Comparison of ENCODE assay signal across 23 cellular contexts in the genomic region with DNA sequence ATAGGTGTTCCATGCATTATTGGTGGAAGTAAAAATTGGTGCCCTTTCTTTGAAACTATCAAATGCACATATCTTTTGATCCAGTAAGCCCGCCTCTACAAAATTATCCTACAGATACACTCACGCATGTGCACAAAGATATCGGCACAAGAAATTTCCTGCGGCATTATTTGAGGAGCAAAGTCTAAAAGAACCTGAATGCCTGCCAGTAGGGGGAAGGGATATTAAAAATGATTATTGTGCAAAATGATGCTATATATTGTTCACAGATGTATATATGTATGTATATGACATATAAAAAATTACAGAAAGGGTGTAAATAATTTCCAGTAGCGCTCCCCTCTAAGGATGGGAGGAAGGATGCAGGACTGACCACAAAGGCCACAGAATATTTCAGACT. TPM values are rescaled to one million over a fixed set of nuclear protein-coding genes. Genes with fewer than 3 reads are reported as not detected.
DNase-seq lines count a peak whose midpoint lies in the region; ATAC-seq lines count a peak whose summit lies in the region.
"Had no signal": no experiment of that assay in that cellular context is flagged by ENCODE, and none has a peak within 500 bp of the region (broad histone marks: within the 10 kb centered on the region; RNA-seq: fewer than 3 reads in every experiment).

No MANE protein-coding gene starts in this region.

- H3K4me1 ChIP-seq in neuronal stem cell (ENCODE audit: control insufficient read depth in 2 of 2, insufficient read depth in 1 of 2, low read depth in 1 of 2, low read length in 2 of 2), result peaks cover 5 to 6% of the 10 kb centered on the region in 2 donors

- no peak overlapping the region for H2BK5ac ChIP-seq in neuronal stem cell (ENCODE audit: low read length)

- no peak overlapping the region for H2AFZ ChIP-seq in neuronal stem cell (ENCODE audit: low read length)

- no peak overlapping the region for H3K18ac ChIP-seq in neuronal stem cell (ENCODE audit: low read length)

- H3K14ac ChIP-seq in neuronal stem cell (ENCODE audit: low read length), result no peak overlapping the region

- no peak for ATAC-seq in activated CD8-positive, alpha-beta memory T cell treated with anti-CD3 and anti-CD28 coated beads, Interleukin-2, amount 10 ng/mL, durations not matched to agents 7 days and 5 days
- no peak for ATAC-seq in HG02571 (IDR thresholded peaks at IDR 0.05; ENCODE audit: unreplicated experiment)
- ATAC-seq: activated CD4-positive, CD25-positive, alpha-beta regulatory T cell treated with anti-CD3 and anti-CD28 coated beads, Interleukin-2, amount 50 U/mL, for 24 hours; CD8-positive, alpha-beta T cell; gastroesophageal sphincter; lower lobe of right lung; psoas muscle had no signal

- H3K9ac ChIP-seq in SK-N-MC (ENCODE audit: insufficient read length) (peak overlapping the region; percentile 60), neuronal stem cell (ENCODE audit: low read depth, low read length, poor library complexity) (no peak overlapping the region)

- DNase-seq in activated CD8-positive, alpha-beta memory T cell treated with anti-CD3 and anti-CD28 coated beads, Interleukin-2, amount 10 ng/mL, durations not matched to agents 7 days and 5 days, result no peak
- no peak for DNase-seq in activated CD8-positive, alpha-beta memory T cell treated with anti-CD3 and anti-CD28 coated beads for 24 hours
- DNase-seq in SK-N-MC (ENCODE audit: low read depth, low spot score), result peak; percentile 91
- no peak for DNase-seq in immature natural killer cell
- DNase-seq in neuronal stem cell (ENCODE audit: low spot score), result no peak
- DNase-seq in NOMO-1 treated with DMSO at 0.1 percent for 48 hours (lab: John Stamatoyannopoulos, UW; ENCODE audit: unreplicated experiment), result no peak
- DNase-seq: activated CD8-positive, alpha-beta memory T cell treated with anti-CD3 and anti-CD28 coated beads, Interleukin-2, amount 50 U/mL, for 48 hours; activated gamma-delta T cell treated with Interleukin-2 at 50 U/mL for 16 hours; CD8-positive, alpha-beta T cell; cortex of kidney; DND-41; H9; lower lobe of right lung; NCI-H1694 treated with DMSO at 0.1 percent for 48 hours; NCI-H345; NK-92 treated with Interleukin-12 subunit alpha and Interleukin-12 subunit beta, amount 100 ng/mL, for 24 hours; psoas muscle had no signal

- H4K91ac ChIP-seq in neuronal stem cell (ENCODE audit: low read depth, low read length, poor library complexity), result no peak overlapping the region

- H3K36me3 ChIP-seq in SK-N-MC (ENCODE audit: insufficient read depth, low read length) (no peaks in the 10 kb centered on the region), neuronal stem cell (replicated peaks in 1 of 2; ENCODE audit: control insufficient read depth in 2 of 2, insufficient read depth in 2 of 2, low read length in 2 of 2) (no peaks in the 10 kb centered on the region)
- H3K36me3 ChIP-seq: gastroesophageal sphincter, lower lobe of right lung had no signal

- H3K27ac Mint-ChIP-seq in activated CD8-positive, alpha-beta memory T cell treated with anti-CD3 and anti-CD28 coated beads, Interleukin-2, amount 10 ng/mL, durations not matched to agents 7 days and 5 days, result peak overlapping the region; percentile 35
- peak overlapping the region; percentile 74 to 95 (median 86) for H3K27ac Mint-ChIP-seq in immature natural killer cell
- H3K27ac Mint-ChIP-seq: H9 had no signal

- H3K27me3 ChIP-seq in neuronal stem cell (ENCODE audit: control insufficient read depth in 3 of 3, insufficient read depth in 3 of 3, low read depth in 1 of 3, low read length in 3 of 3), result peaks cover 0 to 62% (median 9%) of the 10 kb centered on the region in 3 experiments
- H3K27me3 ChIP-seq: gastroesophageal sphincter had no signal

- no peak overlapping the region for H3K23ac ChIP-seq in neuronal stem cell (ENCODE audit: low read depth, low read length, poor library complexity)

- no peak overlapping the region for H2BK12ac ChIP-seq in neuronal stem cell (ENCODE audit: low read length)

- H3K4ac ChIP-seq in neuronal stem cell (ENCODE audit: low read length), result no peak overlapping the region

- H3K9me3 Mint-ChIP-seq in activated CD8-positive, alpha-beta memory T cell treated with anti-CD3 and anti-CD28 coated beads, Interleukin-2, amount 10 ng/mL, durations not matched to agents 7 days and 5 days (ENCODE audit: low read depth), result no peaks in the 10 kb centered on the region
- no peaks in the 10 kb centered on the region for H3K9me3 Mint-ChIP-seq in immature natural killer cell
- H3K9me3 Mint-ChIP-seq: CD8-positive, alpha-beta T cell; T-helper 1 cell treated with Interleukin-12 subunit alpha and Interleukin-12 subunit beta and Interleukin-4 antibody, amounts not matched to agents 30 μg/mL and 1 μg/mL, for 36 hours had no signal

- H3K4me3 ChIP-seq in SK-N-MC (peak overlapping the region; percentile 64), neuronal stem cell (ENCODE audit: low read length in 2 of 2) (no peak overlapping the region)
- H3K4me3 ChIP-seq: gastroesophageal sphincter, lower lobe of right lung, psoas muscle had no signal

- CTCF ChIA-PET in activated CD8-positive, alpha-beta memory T cell treated with anti-CD3 and anti-CD28 coated beads, Interleukin-2, amount 10 ng/mL, durations not matched to agents 7 days and 5 days (lab: Charles Lee), result interaction anchor here (0.9 to 1.8 kb wide), 6 partner anchors 13 to 274 kb away, joined by 3 to 7 read pairs (median 4); partner anchors contain the start of gene ADIPOR2

- H3K36me3 Mint-ChIP-seq in activated CD8-positive, alpha-beta memory T cell treated with anti-CD3 and anti-CD28 coated beads, Interleukin-2, amount 10 ng/mL, durations not matched to agents 7 days and 5 days, result peaks cover 6% of the 10 kb centered on the region
- H3K36me3 Mint-ChIP-seq in immature natural killer cell, result no peaks in the 10 kb centered on the region
- H3K36me3 Mint-ChIP-seq: CD8-positive, alpha-beta T cell had no signal

- no peak overlapping the region for H2BK15ac ChIP-seq in neuronal stem cell (ENCODE audit: low read length)

- H3K4me2 ChIP-seq in neuronal stem cell (ENCODE audit: insufficient read depth, low read length, poor library complexity, severe bottlenecking), result no peak overlapping the region

- peak overlapping the region; percentile 97 for H3K27ac ChIP-seq in SK-N-MC
- peak overlapping the region; percentile 69 for H3K27ac ChIP-seq in temporal lobe (ENCODE audit: low read depth, low read length)
- no peak overlapping the region for H3K27ac ChIP-seq in neuronal stem cell (replicated peaks; ENCODE audit: low read length)

- H2BK120ac ChIP-seq in neuronal stem cell (ENCODE audit: low read depth, low read length), result no peak overlapping the region

- H3K4me3 Mint-ChIP-seq in activated CD8-positive, alpha-beta memory T cell treated with anti-CD3 and anti-CD28 coated beads, Interleukin-2, amount 10 ng/mL, durations not matched to agents 7 days and 5 days, result no peak overlapping the region
- peak overlapping the region in 4 of 5 donors; percentile 73 to 88 (median 76) for H3K4me3 Mint-ChIP-seq in immature natural killer cell
- H3K4me3 Mint-ChIP-seq: H9 had no signal

- H3K4me1 Mint-ChIP-seq in activated CD8-positive, alpha-beta memory T cell treated with anti-CD3 and anti-CD28 coated beads, Interleukin-2, amount 10 ng/mL, durations not matched to agents 7 days and 5 days, result peaks cover 58% of the 10 kb centered on the region
- peaks cover 67 to 80% of the 10 kb centered on the region in 2 donors for H3K4me1 Mint-ChIP-seq in immature natural killer cell

- H3K27me3 Mint-ChIP-seq in activated CD8-positive, alpha-beta memory T cell treated with anti-CD3 and anti-CD28 coated beads, Interleukin-2, amount 10 ng/mL, durations not matched to agents 7 days and 5 days, result peaks cover 2% of the 10 kb centered on the region
- peaks cover 6 to 12% (median 9%) of the 10 kb centered on the region in 3 donors for H3K27me3 Mint-ChIP-seq in immature natural killer cell (ENCODE audit: low read depth in 3 of 3)

- H3K9me3 ChIP-seq in SK-N-MC (ENCODE audit: low read depth, low read length) (no peaks in the 10 kb centered on the region), neuronal stem cell (replicated peaks in 1 of 2; ENCODE audit: control insufficient read depth in 2 of 2, insufficient read depth in 1 of 2, low read depth in 1 of 2, low read length in 2 of 2) (peaks cover 0 to 4% of the 10 kb centered on the region in 2 donors)
- H3K9me3 ChIP-seq: gastroesophageal sphincter, lower lobe of right lung, psoas muscle had no signal

- no peaks in the 10 kb centered on the region for H3K79me1 ChIP-seq in neuronal stem cell (ENCODE audit: low read depth, low read length)

- whole genome bisulfite sequencing in neuronal stem cell (ENCODE audit: extremely low coverage in 2 of 2, insufficient read length in 2 of 2, insufficient replicate concordance in 1 of 2), 2 donors, result no CpG with 5 or more reads among the region's 5 CpGs

- no peak overlapping the region for H2AK5ac ChIP-seq in neuronal stem cell (ENCODE audit: low read depth, low read length)

- no peak overlapping the region for H4K8ac ChIP-seq in neuronal stem cell (ENCODE audit: low read depth, low read length)

RNA-seq across cellular contexts. Expression of gene ADIPOR2, which starts 24.7 kb away (rescaled TPM):
- total RNA-seq in activated CD8-positive, alpha-beta memory T cell treated with anti-CD3 and anti-CD28 coated beads, Interleukin-2, amount 10 ng/mL, durations not matched to agents 7 days and 5 days, result 10 to 100 TPM; 63.5 to 83.3 TPM
- 10 to 100 TPM in 1 of 3 donors, 1 to 10 TPM in 2; 4.6 to 11.3 (median 4.7) TPM for polyA plus RNA-seq in immature natural killer cell
- 24.1 TPM for total RNA-seq in temporal lobe
- polyA plus RNA-seq in neuronal stem cell (2013, experiment 1 of 2), result 26.7 TPM
- 26.2 TPM for polyA plus RNA-seq in neuronal stem cell (2013, experiment 2 of 2)

RNA-seq across cellular contexts. Expression of gene WNT5B, which starts 37.2 kb away (rescaled TPM):
- total RNA-seq in activated CD8-positive, alpha-beta memory T cell treated with anti-CD3 and anti-CD28 coated beads, Interleukin-2, amount 10 ng/mL, durations not matched to agents 7 days and 5 days, result 1 to 10 TPM in 1 of 2 experiments, under 1 TPM in 1; 0.70 to 5.8 TPM
- not detected for polyA plus RNA-seq in immature natural killer cell
- 15.0 TPM for total RNA-seq in temporal lobe
- polyA plus RNA-seq in neuronal stem cell (2013, experiment 1 of 2), result 74.9 TPM
- polyA plus RNA-seq in neuronal stem cell (2013, experiment 2 of 2), result 74.2 TPM
- total RNA-seq: CD8-positive, alpha-beta T cell; HT-29 had no signal
